In the genomic region with DNA sequence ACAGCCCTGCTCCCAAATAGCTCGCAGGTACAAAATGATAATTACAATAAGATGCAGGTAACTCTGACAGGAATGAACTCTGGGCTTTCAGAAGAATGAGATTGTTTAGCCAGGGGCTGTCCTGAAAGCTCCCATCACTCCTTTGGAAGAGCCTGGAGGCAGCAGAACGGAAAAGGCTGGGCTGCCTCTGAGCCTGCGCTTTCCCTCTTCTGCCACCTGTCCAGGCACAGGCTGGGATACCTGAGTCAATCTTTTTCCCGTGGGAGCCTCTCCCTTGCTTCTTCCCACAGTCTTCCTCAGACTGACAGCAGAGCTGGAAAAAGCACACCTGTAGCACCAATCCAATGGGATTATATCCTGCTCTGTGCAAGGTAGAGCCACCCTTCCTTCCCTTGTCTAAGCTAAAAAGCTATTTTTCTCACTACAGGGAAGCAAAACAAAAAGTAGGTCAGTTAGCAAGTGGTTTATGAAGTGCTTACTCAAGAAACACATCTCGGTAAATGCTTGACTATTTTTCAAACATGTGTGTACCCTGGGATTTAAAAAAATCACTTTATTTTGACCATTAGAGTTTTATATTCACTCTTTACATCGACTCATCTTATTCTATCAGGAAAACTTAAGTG, we compare ENCODE assay signal across 28 cellular contexts.
"Had no signal": no experiment of that assay in that cellular context is flagged by ENCODE, and none has a peak within 500 bp of the region (broad histone marks: within the 10 kb centered on the region; RNA-seq: fewer than 3 reads in every experiment).

No MANE protein-coding gene starts in this region.

- H3K9me3 ChIP-seq: ovary, uterus had no signal

- H3K36me3 ChIP-seq: heart right ventricle, ovary, thoracic aorta, uterus had no signal

- H3K4me3 ChIP-seq: heart right ventricle, ovary, skin epidermis, thoracic aorta, uterus had no signal

- H3K27me3 Mint-ChIP-seq: activated naive CD8-positive, alpha-beta T cell had no signal

- ATAC-seq: activated CD4-positive, CD25-positive, alpha-beta regulatory T cell treated with anti-CD3 and anti-CD28 coated beads, Interleukin-2, amount 50 U/mL, for 24 hours; esophagus mucosa; heart right ventricle; left ventricle myocardium superior; sciatic nerve; stimulated activated effector memory CD8-positive, alpha-beta T cell treated with anti-CD3 and anti-CD28 coated beads, Interleukin-12 subunit alpha, Interleukin-12 subunit beta, amount 100 ng/mL, for 72 hours had no signal

- H3K27ac Mint-ChIP-seq: activated naive CD8-positive, alpha-beta T cell; nephron; progenitor cell of endocrine pancreas; stimulated activated effector memory CD8-positive, alpha-beta T cell treated with anti-CD3 and anti-CD28 coated beads, Interleukin-12 subunit alpha, Interleukin-12 subunit beta, amount 100 ng/mL, for 72 hours; stimulated activated naive CD8-positive, alpha-beta T cell treated with anti-CD3 and anti-CD28 coated beads, Interleukin-15, Interleukin-2, amounts not matched to agents 100 ng/mL and 50 ng/mL, for 24 hours; T-helper 2 cell treated with Interferon-gamma antibody and Interleukin-4, amounts not matched to agents 5 μg/mL and 100 μg/mL, for 36 hours had no signal

- H3K9me3 Mint-ChIP-seq: central memory CD8-positive, alpha-beta T cell had no signal

- H3K4me1 Mint-ChIP-seq: central memory CD8-positive, alpha-beta T cell; nephron had no signal

- H3K27me3 ChIP-seq: ovary, uterus had no signal

- H3K4me3 Mint-ChIP-seq: activated naive CD8-positive, alpha-beta T cell; central memory CD8-positive, alpha-beta T cell; nephron; stimulated activated effector memory CD8-positive, alpha-beta T cell treated with anti-CD3 and anti-CD28 coated beads, Interleukin-12 subunit alpha, Interleukin-12 subunit beta, amount 100 ng/mL, for 72 hours; stimulated activated naive CD8-positive, alpha-beta T cell treated with anti-CD3 and anti-CD28 coated beads, Interleukin-15, Interleukin-2, amounts not matched to agents 100 ng/mL and 50 ng/mL, for 24 hours; T-helper 2 cell treated with Interferon-gamma antibody and Interleukin-4, amounts not matched to agents 5 μg/mL and 100 μg/mL, for 36 hours had no signal

- H3K27ac ChIP-seq: heart right ventricle, ovary, skin epidermis, thoracic aorta, uterus had no signal

- H3K4me1 ChIP-seq: uterus had no signal

- DNase-seq: activated CD4-positive, alpha-beta T cell treated with anti-CD3 and anti-CD28 coated beads for 48 hours; activated CD4-positive, alpha-beta T cell treated with anti-CD3 and anti-CD28 coated beads, Interleukin-2, amount 50 U/mL, for 48 hours; activated CD8-positive, alpha-beta memory T cell treated with anti-CD3 and anti-CD28 coated beads for 24 hours; activated effector memory CD4-positive, alpha-beta T cell treated with Interleukin-2 at 50 U/mL for 16 hours; activated naive CD4-positive, alpha-beta T cell treated with Interleukin-2 at 50 U/mL for 16 hours; anterior cingulate cortex; effector memory CD4-positive, alpha-beta T cell; foreskin fibroblast; heart right ventricle; left ventricle myocardium superior; mammary epithelial cell; ovary; stimulated activated CD4-positive, alpha-beta T cell treated with anti-CD3 and anti-CD28 coated beads, Interleukin-4, amount 100 ng/mL, for 24 hours; T-helper 1 cell; trophoblast cell; uterus had no signal

- H3K36me3 Mint-ChIP-seq: activated naive CD8-positive, alpha-beta T cell; stimulated activated effector memory CD8-positive, alpha-beta T cell treated with anti-CD3 and anti-CD28 coated beads, Interleukin-12 subunit alpha, Interleukin-12 subunit beta, amount 100 ng/mL, for 72 hours had no signal
